8 cellular contexts compared by ENCODE assay signal in genomic region chr7:77799078-77799964, GRCh38. TPM values are rescaled to one million over a fixed set of nuclear protein-coding genes. Genes with fewer than 3 reads are reported as not detected.
DNase-seq lines count a peak whose midpoint lies in the region; ATAC-seq and TF ChIP-seq lines count a peak whose summit lies in the region.

No MANE protein-coding gene starts in this region.

- no peaks in the 10 kb centered on the region for H3K27me3 Mint-ChIP-seq in activated T-cell treated with anti-CD3 and anti-CD28 coated beads, Interleukin-2, amount 50 U/mL, for 72 hours (ENCODE audit: low read depth)
- H3K27me3 Mint-ChIP-seq in natural killer cell treated with Interleukin-12 subunit alpha and Interleukin-12 subunit beta and Interleukin-15 and Interleukin-18, amount 100 ng/mL, for 72 hours, result no peaks in the 10 kb centered on the region

- peaks cover 2 to 6% of the 10 kb centered on the region in 2 donors for H3K36me3 Mint-ChIP-seq in activated T-cell treated with anti-CD3 and anti-CD28 coated beads, Interleukin-2, amount 50 U/mL, for 72 hours (ENCODE audit: insufficient read depth in 2 of 2)
- H3K36me3 Mint-ChIP-seq in natural killer cell treated with Interleukin-12 subunit alpha and Interleukin-12 subunit beta and Interleukin-15 and Interleukin-18, amount 100 ng/mL, for 72 hours, result no peaks in the 10 kb centered on the region

- H3K9me3 ChIP-seq in fibroblast of lung (ENCODE audit: control insufficient read depth, insufficient read depth, low read depth, low read length), result no peaks in the 10 kb centered on the region

- peak overlapping the region; percentile 84 for H3K9ac ChIP-seq in fibroblast of lung (ENCODE audit: insufficient read depth, low read length)

- no peaks in the 10 kb centered on the region for H3K9me3 Mint-ChIP-seq in activated T-cell treated with anti-CD3 and anti-CD28 coated beads, Interleukin-2, amount 50 U/mL, for 72 hours
- no peaks in the 10 kb centered on the region for H3K9me3 Mint-ChIP-seq in natural killer cell treated with Interleukin-12 subunit alpha and Interleukin-12 subunit beta and Interleukin-15 and Interleukin-18, amount 100 ng/mL, for 72 hours

- peak overlapping the region; percentile 93 to 97 for H3K4me3 Mint-ChIP-seq in activated T-cell treated with anti-CD3 and anti-CD28 coated beads, Interleukin-2, amount 50 U/mL, for 72 hours
- H3K4me3 Mint-ChIP-seq in natural killer cell treated with Interleukin-12 subunit alpha and Interleukin-12 subunit beta and Interleukin-15 and Interleukin-18, amount 100 ng/mL, for 72 hours, result peak overlapping the region; percentile 92

- TF ChIP-seq CTCF in fibroblast of lung (conservative IDR thresholded peaks at IDR 0.05 in 1 of 2, IDR thresholded peaks at IDR 0.05 in 1 of 2; ENCODE audit: low read depth in 1 of 2, low read length in 2 of 2), result no peak

- peak overlapping the region; percentile 65 for H3K4me2 ChIP-seq in fibroblast of lung (ENCODE audit: extremely low read depth, insufficient read depth, low read length)

- peaks cover 77% of the 10 kb centered on the region for H3K79me2 ChIP-seq in fibroblast of lung (ENCODE audit: control insufficient read depth, insufficient read depth, low read length)

- peak overlapping the region; percentile 86 for H2AFZ ChIP-seq in fibroblast of lung (ENCODE audit: low read length)

- ATAC-seq in HG02973 (IDR thresholded peaks at IDR 0.05; ENCODE audit: unreplicated experiment), result peak; percentile 5
- ATAC-seq in activated T-cell treated with anti-CD3 and anti-CD28 coated beads, Interleukin-2, amount 50 U/mL, for 72 hours (replicated peaks in 1 of 2), result no peak
- ATAC-seq in natural killer cell treated with Interleukin-12 subunit alpha and Interleukin-12 subunit beta and Interleukin-15 and Interleukin-18, amount 100 ng/mL, for 72 hours, result no peak
- ATAC-seq in HG03457 (IDR thresholded peaks at IDR 0.05; ENCODE audit: unreplicated experiment), result no peak

- H4K20me1 ChIP-seq in fibroblast of lung (ENCODE audit: control insufficient read depth, extremely low read depth, insufficient read depth, low read length), result no peaks in the 10 kb centered on the region

- WGBS in urinary bladder, result 1% methylated on average over 55 of the region's 55 CpGs

- H3K4me1 ChIP-seq in fibroblast of lung (ENCODE audit: control insufficient read depth, extremely low read depth, insufficient read depth, low read length) (peaks cover 2% of the 10 kb centered on the region), urinary bladder (ENCODE audit: insufficient read depth) (peaks cover 1% of the 10 kb centered on the region)

- peaks cover 73% of the 10 kb centered on the region for H3K4me1 Mint-ChIP-seq in activated T-cell treated with anti-CD3 and anti-CD28 coated beads, Interleukin-2, amount 50 U/mL, for 72 hours (ENCODE audit: low read depth)
- H3K4me1 Mint-ChIP-seq in natural killer cell treated with Interleukin-12 subunit alpha and Interleukin-12 subunit beta and Interleukin-15 and Interleukin-18, amount 100 ng/mL, for 72 hours (ENCODE audit: low read depth in 2 of 2), result peaks cover 42 to 65% of the 10 kb centered on the region in 2 donors

- H3K36me3 ChIP-seq in fibroblast of lung (ENCODE audit: control insufficient read depth, insufficient read depth, low read length) (peaks cover 1% of the 10 kb centered on the region), urinary bladder (ENCODE audit: insufficient read depth) (no peaks in the 10 kb centered on the region)

- peak overlapping the region; percentile 70 to 97 (median 83) for H3K4me3 ChIP-seq in fibroblast of lung (replicated peaks in 1 of 4; ENCODE audit: control extremely low read depth in 1 of 4, insufficient read depth in 1 of 4, low read depth in 3 of 4, low read length in 4 of 4)
- peak overlapping the region; percentile 74 for H3K4me3 ChIP-seq in urinary bladder (ENCODE audit: low read depth, low read length)

- no peaks in the 10 kb centered on the region for H3K27me3 ChIP-seq in fibroblast of lung (ENCODE audit: control insufficient read depth, insufficient read depth, low read length)

- peak overlapping the region; percentile 96 for H3K27ac Mint-ChIP-seq in activated T-cell treated with anti-CD3 and anti-CD28 coated beads, Interleukin-2, amount 50 U/mL, for 72 hours
- H3K27ac Mint-ChIP-seq in natural killer cell treated with Interleukin-12 subunit alpha and Interleukin-12 subunit beta and Interleukin-15 and Interleukin-18, amount 100 ng/mL, for 72 hours, result peak overlapping the region; percentile 90 to 93

- DNase-seq in GF-D8 (lab: John Stamatoyannopoulos, UW) (peak; percentile 62), NOMO-1 (lab: John Stamatoyannopoulos, UW; ENCODE audit: unreplicated experiment in 2 of 2) (peak; percentile 84 to 98), fibroblast of lung (ENCODE audit: low read depth in 2 of 2) (peak; percentile 33 to 42)
- peak; percentile 36 to 40 for DNase-seq in activated T-cell treated with anti-CD3 and anti-CD28 coated beads, Interleukin-2, amount 50 U/mL, for 72 hours
- no peak for DNase-seq in natural killer cell treated with Interleukin-12 subunit alpha and Interleukin-12 subunit beta and Interleukin-15 and Interleukin-18, amount 100 ng/mL, for 72 hours (ENCODE audit: low spot score)

- peak overlapping the region; percentile 85 for H3K27ac ChIP-seq in fibroblast of lung (ENCODE audit: insufficient read depth, low read length)
- peak overlapping the region; percentile 69 for H3K27ac ChIP-seq in urinary bladder (ENCODE audit: low read depth)

RNA-seq across cellular contexts. Expression of gene PHTF2, which starts 0.7 kb away (rescaled TPM):
- 10 to 100 TPM; 16.3 to 25.5 TPM for total RNA-seq in activated T-cell treated with anti-CD3 and anti-CD28 coated beads, Interleukin-2, amount 50 U/mL, for 72 hours
- 14.4 and 25.9 TPM in 2 replicates for total RNA-seq in fibroblast of lung
- 55.4 and 64.4 TPM in 2 replicates for polyA plus RNA-seq in fibroblast of lung
- polyA plus RNA-seq in fibroblast of lung (2012), result 31.3 and 32.1 TPM in 2 replicates
- polyA minus RNA-seq in fibroblast of lung (ENCODE audit: low replicate concordance), result 5.8 and 7.4 TPM in 2 replicates
- 10 to 100 TPM; 21.8 to 33.7 TPM for total RNA-seq in natural killer cell treated with Interleukin-12 subunit alpha and Interleukin-12 subunit beta and Interleukin-15 and Interleukin-18, amount 100 ng/mL, for 72 hours
- total RNA-seq in urinary bladder, result 52.1 TPM
- polyA plus RNA-seq in urinary bladder, result 10.9 TPM

RNA-seq across cellular contexts. Expression of gene TMEM60, which starts 1.1 kb away (rescaled TPM):
- total RNA-seq in activated T-cell treated with anti-CD3 and anti-CD28 coated beads, Interleukin-2, amount 50 U/mL, for 72 hours, result 10 to 100 TPM; 10.9 to 11.0 TPM
- total RNA-seq in fibroblast of lung (19.8 and 24.4 TPM in 2 replicates), urinary bladder (23.2 TPM)
- polyA plus RNA-seq in fibroblast of lung (45.5 and 52.5 TPM in 2 replicates), urinary bladder (16.1 TPM)
- polyA plus RNA-seq in fibroblast of lung (2012), result 32.1 and 39.1 TPM in 2 replicates
- 2.4 and 5.9 TPM in 2 replicates for polyA minus RNA-seq in fibroblast of lung (ENCODE audit: low replicate concordance)
- 1 to 10 TPM; 6.7 to 8.8 TPM for total RNA-seq in natural killer cell treated with Interleukin-12 subunit alpha and Interleukin-12 subunit beta and Interleukin-15 and Interleukin-18, amount 100 ng/mL, for 72 hours
